9 cellular contexts compared by ENCODE assay signal in genomic region chr2:170774074-170774473, GRCh38. TPM values are rescaled to one million over a fixed set of nuclear protein-coding genes. Genes with fewer than 3 reads are reported as not detected.
"Had no signal": no experiment of that assay in that cellular context is flagged by ENCODE, and none has a peak within 500 bp of the region (broad histone marks: within the 10 kb centered on the region; RNA-seq: fewer than 3 reads in every experiment).

No MANE protein-coding gene starts in this region.

- H3K4me2 ChIP-seq: KMS-11 had no signal

- DNase-seq: GM23248, GOT3, H9, HCEC 1CT, KBM-7 had no signal

- H2AFZ ChIP-seq: GM23248 had no signal

- H3K9me3 Mint-ChIP-seq: H9 had no signal

- H3K4me3 Mint-ChIP-seq: H9 had no signal

- H3K9ac ChIP-seq: GM23248, KMS-11 had no signal

- FAIRE-seq: H54, HTR-8/SVneo had no signal

- H3K4me3 ChIP-seq: GM23248 had no signal

- H3K27ac ChIP-seq: GM23248, KMS-11 had no signal

- H3K27ac Mint-ChIP-seq: H9 had no signal

RNA-seq across cellular contexts. Expression of gene ERICH2, which starts 3.9 kb away (rescaled TPM):
- total RNA-seq: GM23248, HT-29 had no signal
- polyA plus RNA-seq: GM23248 had no signal

RNA-seq across cellular contexts. Expression of gene SP5, which starts 58.9 kb away (rescaled TPM):
- total RNA-seq: GM23248 had no signal
- polyA plus RNA-seq: GM23248 had no signal
